ENCODE assay signal across 21 cellular contexts in the genomic region with DNA sequence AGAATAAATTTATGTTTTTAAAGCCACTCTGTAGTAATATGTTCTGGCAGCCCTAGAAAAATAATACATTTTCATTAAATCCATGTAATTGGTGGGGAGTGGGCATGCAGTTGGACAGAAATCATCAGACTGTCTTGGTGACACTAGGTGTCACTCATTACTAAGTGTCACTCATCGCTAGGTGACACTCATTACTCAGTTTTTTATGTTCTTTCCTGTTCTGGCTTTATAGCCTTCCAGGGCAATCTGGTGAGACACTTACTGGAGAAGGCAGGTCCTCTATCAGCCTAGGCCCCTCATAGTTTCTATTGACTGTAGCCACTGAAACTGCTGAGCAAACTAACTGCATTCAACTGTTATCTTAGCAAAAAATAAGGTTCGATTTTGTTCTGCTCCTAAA.
"Had no signal": no experiment of that assay in that cellular context is flagged by ENCODE, and none has a peak within 500 bp of the region (broad histone marks: within the 10 kb centered on the region; RNA-seq: fewer than 3 reads in every experiment).

No MANE protein-coding gene starts in this region.

- DNase-seq: activated CD4-positive, alpha-beta T cell treated with anti-CD3 and anti-CD28 coated beads for 48 hours; activated CD8-positive, alpha-beta memory T cell treated with anti-CD3 and anti-CD28 coated beads, Interleukin-2, amount 50 U/mL, for 4 hours; activated CD8-positive, alpha-beta T cell treated with anti-CD3 and anti-CD28 coated beads, Interleukin-2, amount 10 ng/mL, durations not matched to agents 7 days and 5 days; activated gamma-delta T cell; activated T-cell treated with anti-CD3 and anti-CD28 coated beads, Interleukin-2, amount 50 U/mL, for 72 hours; caudate nucleus; colonic mucosa; effector CD8-positive, alpha-beta T cell; foreskin fibroblast; hypothalamus; left ventricle myocardium inferior; mucosa of descending colon; naive thymus-derived CD4-positive, alpha-beta T cell; pancreas; stimulated activated naive CD8-positive, alpha-beta T cell treated with anti-CD3 and anti-CD28 coated beads, Interleukin-15, Interleukin-2, amounts not matched to agents 100 U/mL and 50 U/mL, for 24 hours; trophoblast cell had no signal

- H3K4me3 Mint-ChIP-seq: activated CD8-positive, alpha-beta T cell treated with anti-CD3 and anti-CD28 coated beads, Interleukin-2, amount 10 ng/mL, durations not matched to agents 7 days and 5 days; activated T-cell treated with anti-CD3 and anti-CD28 coated beads, Interleukin-2, amount 50 U/mL, for 72 hours; memory B cell; naive thymus-derived CD4-positive, alpha-beta T cell; WTC11 had no signal

- H3K4me3 ChIP-seq: colonic mucosa, left ventricle myocardium inferior, mucosa of descending colon, pancreas, suprapubic skin had no signal

- H3K27me3 ChIP-seq: colonic mucosa, pancreas, suprapubic skin had no signal

- H3K9me3 ChIP-seq: pancreas, suprapubic skin had no signal

- H3K4me1 ChIP-seq: colonic mucosa, left ventricle myocardium inferior, suprapubic skin had no signal

- H3K36me3 ChIP-seq: colonic mucosa, left ventricle myocardium inferior, pancreas, suprapubic skin had no signal

- H3K27ac Mint-ChIP-seq: activated CD8-positive, alpha-beta T cell treated with anti-CD3 and anti-CD28 coated beads, Interleukin-2, amount 10 ng/mL, durations not matched to agents 7 days and 5 days; activated naive CD4-positive, alpha-beta T cell treated with anti-CD3 and anti-CD28 coated beads, Interleukin-2, amount 50 U/mL, for 72 hours; activated T-cell treated with anti-CD3 and anti-CD28 coated beads, Interleukin-2, amount 50 U/mL, for 72 hours; memory B cell; naive thymus-derived CD4-positive, alpha-beta T cell; WTC11 had no signal

- ATAC-seq: activated CD8-positive, alpha-beta T cell treated with anti-CD3 and anti-CD28 coated beads, Interleukin-2, amount 10 ng/mL, durations not matched to agents 7 days and 5 days; activated naive CD4-positive, alpha-beta T cell treated with anti-CD3 and anti-CD28 coated beads, Interleukin-2, amount 50 U/mL, for 72 hours; activated T-cell treated with anti-CD3 and anti-CD28 coated beads, Interleukin-2, amount 50 U/mL, for 72 hours; mucosa of descending colon; naive thymus-derived CD4-positive, alpha-beta T cell; pancreas; sciatic nerve; stimulated activated naive CD8-positive, alpha-beta T cell treated with anti-CD3 and anti-CD28 coated beads, Interleukin-15, Interleukin-2, amounts not matched to agents 100 U/mL and 50 U/mL, for 24 hours; WTC11 had no signal

- H3K27me3 Mint-ChIP-seq: memory B cell; naive thymus-derived CD4-positive, alpha-beta T cell had no signal

- H3K36me3 Mint-ChIP-seq: memory B cell; naive thymus-derived CD4-positive, alpha-beta T cell had no signal

- H3K27ac ChIP-seq: colonic mucosa, left ventricle myocardium inferior, pancreas, suprapubic skin had no signal

- H3K4me1 Mint-ChIP-seq: memory B cell; naive thymus-derived CD4-positive, alpha-beta T cell; WTC11 had no signal
